ENCODE assay signal across 1 cellular context in the genomic region with DNA sequence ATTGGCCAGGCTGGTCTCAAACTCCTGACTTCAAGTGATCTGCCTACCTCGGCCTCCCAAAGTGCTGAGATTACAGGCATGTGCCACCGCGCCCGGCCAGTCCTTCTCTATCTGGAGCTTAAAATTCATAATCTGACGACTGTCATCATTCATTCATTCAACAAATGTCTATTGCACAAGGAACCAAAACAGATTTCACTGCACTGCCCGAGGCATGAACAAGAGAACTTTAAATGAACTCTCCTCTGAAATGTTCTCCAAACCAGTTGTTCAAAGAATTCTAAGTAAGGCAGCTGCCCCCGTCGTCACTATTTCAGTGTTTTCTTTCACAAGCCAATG.
TF ChIP-seq lines count a peak whose summit lies in the region.

No MANE protein-coding gene starts in this region.

TF ChIP-seq in HepG2, 621 proteins besides CTCF, POLR2A, EP300 and RAD21 (continued from another document):
- TF ChIP-seq, protein P1, sequence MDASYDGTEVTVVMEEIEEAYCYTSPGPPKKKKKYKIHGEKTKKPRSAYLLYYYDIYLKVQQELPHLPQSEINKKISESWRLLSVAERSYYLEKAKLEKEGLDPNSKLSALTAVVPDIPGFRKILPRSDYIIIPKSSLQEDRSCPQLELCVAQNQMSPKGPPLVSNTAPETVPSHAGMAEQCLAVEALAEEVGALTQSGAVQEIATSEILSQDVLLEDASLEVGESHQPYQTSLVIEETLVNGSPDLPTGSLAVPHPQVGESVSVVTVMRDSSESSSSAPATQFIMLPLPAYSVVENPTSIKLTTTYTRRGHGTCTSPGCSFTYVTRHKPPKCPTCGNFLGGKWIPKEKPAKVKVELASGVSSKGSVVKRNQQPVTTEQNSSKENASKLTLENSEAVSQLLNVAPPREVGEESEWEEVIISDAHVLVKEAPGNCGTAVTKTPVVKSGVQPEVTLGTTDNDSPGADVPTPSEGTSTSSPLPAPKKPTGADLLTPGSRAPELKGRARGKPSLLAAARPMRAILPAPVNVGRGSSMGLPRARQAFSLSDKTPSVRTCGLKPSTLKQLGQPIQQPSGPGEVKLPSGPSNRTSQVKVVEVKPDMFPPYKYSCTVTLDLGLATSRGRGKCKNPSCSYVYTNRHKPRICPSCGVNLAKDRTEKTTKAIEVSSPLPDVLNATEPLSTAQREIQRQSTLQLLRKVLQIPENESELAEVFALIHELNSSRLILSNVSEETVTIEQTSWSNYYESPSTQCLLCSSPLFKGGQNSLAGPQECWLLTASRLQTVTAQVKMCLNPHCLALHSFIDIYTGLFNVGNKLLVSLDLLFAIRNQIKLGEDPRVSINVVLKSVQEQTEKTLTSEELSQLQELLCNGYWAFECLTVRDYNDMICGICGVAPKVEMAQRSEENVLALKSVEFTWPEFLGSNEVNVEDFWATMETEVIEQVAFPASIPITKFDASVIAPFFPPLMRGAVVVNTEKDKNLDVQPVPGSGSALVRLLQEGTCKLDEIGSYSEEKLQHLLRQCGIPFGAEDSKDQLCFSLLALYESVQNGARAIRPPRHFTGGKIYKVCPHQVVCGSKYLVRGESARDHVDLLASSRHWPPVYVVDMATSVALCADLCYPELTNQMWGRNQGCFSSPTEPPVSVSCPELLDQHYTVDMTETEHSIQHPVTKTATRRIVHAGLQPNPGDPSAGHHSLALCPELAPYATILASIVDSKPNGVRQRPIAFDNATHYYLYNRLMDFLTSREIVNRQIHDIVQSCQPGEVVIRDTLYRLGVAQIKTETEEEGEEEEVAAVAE (CRISPR knock-in tag; IDR thresholded peaks at IDR 0.05; ENCODE audit: borderline replicate concordance), result no peak
- TF ChIP-seq MED13 (CRISPR knock-in tag; IDR thresholded peaks at IDR 0.05) (no peak), JUNB (CRISPR knock-in tag; IDR thresholded peaks at IDR 0.05; ENCODE audit: borderline replicate concordance) (no peak), REL (CRISPR knock-in tag; conservative IDR thresholded peaks at IDR 0.05) (no peak), KMT2B (CRISPR knock-in tag; IDR thresholded peaks at IDR 0.05) (no peak), ZSCAN5A (CRISPR knock-in tag; IDR thresholded peaks at IDR 0.05; ENCODE audit: borderline replicate concordance) (no peak), ISL2 (CRISPR knock-in tag; IDR thresholded peaks at IDR 0.05) (no peak), ELF4 (CRISPR knock-in tag; IDR thresholded peaks at IDR 0.05; ENCODE audit: borderline replicate concordance) (no peak), MED8 (CRISPR knock-in tag; IDR thresholded peaks at IDR 0.05; ENCODE audit: insufficient replicate concordance) (no peak)
- TF ChIP-seq, protein P2, sequence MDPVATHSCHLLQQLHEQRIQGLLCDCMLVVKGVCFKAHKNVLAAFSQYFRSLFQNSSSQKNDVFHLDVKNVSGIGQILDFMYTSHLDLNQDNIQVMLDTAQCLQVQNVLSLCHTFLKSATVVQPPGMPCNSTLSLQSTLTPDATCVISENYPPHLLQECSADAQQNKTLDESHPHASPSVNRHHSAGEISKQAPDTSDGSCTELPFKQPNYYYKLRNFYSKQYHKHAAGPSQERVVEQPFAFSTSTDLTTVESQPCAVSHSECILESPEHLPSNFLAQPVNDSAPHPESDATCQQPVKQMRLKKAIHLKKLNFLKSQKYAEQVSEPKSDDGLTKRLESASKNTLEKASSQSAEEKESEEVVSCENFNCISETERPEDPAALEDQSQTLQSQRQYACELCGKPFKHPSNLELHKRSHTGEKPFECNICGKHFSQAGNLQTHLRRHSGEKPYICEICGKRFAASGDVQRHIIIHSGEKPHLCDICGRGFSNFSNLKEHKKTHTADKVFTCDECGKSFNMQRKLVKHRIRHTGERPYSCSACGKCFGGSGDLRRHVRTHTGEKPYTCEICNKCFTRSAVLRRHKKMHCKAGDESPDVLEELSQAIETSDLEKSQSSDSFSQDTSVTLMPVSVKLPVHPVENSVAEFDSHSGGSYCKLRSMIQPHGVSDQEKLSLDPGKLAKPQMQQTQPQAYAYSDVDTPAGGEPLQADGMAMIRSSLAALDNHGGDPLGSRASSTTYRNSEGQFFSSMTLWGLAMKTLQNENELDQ (CRISPR knock-in tag; IDR thresholded peaks at IDR 0.05; ENCODE audit: borderline replicate concordance), result no peak
